ENCODE assay signal across 23 cellular contexts in the genomic region with DNA sequence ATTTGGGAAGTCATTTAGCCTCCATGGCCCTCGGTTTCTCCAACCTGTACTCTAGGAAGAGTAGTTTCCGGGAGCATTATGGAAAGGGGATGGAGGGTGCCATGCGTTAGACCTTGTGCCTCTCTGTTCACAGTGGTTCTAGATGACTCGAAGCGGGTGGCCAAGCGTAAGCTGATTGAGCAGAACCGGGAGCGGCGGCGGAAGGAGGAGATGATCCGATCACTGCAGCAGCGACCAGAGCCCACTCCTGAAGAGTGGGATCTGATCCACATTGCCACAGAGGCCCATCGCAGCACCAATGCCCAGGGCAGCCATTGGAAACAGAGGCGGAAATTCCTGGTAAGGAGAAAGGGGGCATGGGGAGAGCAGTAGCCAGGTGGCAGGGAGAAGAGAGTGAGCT.
"Had no signal": no experiment of that assay in that cellular context is flagged by ENCODE, and none has a peak within 500 bp of the region (broad histone marks: within the 10 kb centered on the region; RNA-seq: fewer than 3 reads in every experiment).

No MANE protein-coding gene starts in this region.

- ATAC-seq: activated T-cell treated with anti-CD3 and anti-CD28 coated beads, Interleukin-2, amount 50 U/mL, for 72 hours; T-helper 17 cell; WTC11 had no signal

- H3K9me3 ChIP-seq: Peyer's patch had no signal

- H3K27ac Mint-ChIP-seq: activated CD4-positive, alpha-beta memory T cell treated with anti-CD3 and anti-CD28 coated beads for 36 hours; activated CD4-positive, alpha-beta T cell treated with anti-CD3 and anti-CD28 coated beads, Interleukin-2, amount 10 ng/mL, durations not matched to agents 24 days and 14 days; activated naive CD8-positive, alpha-beta T cell treated with anti-CD3 and anti-CD28 coated beads for 36 hours; activated T-cell treated with anti-CD3 and anti-CD28 coated beads, Interleukin-2, amount 50 U/mL, for 72 hours; activated T-helper 2 cell treated with anti-CD3 and anti-CD28 coated beads, Interferon-gamma antibody, Interleukin-2, Interleukin-4, amounts not matched to agents 10 μg/mL and 5 μg/mL and 100 μg/mL, durations not matched to agents 14 hours and 24 hours and 36 hours; WTC11 had no signal

- H3K4me1 ChIP-seq: Peyer's patch had no signal

- H3K9me3 Mint-ChIP-seq: activated CD4-positive, alpha-beta memory T cell treated with anti-CD3 and anti-CD28 coated beads for 36 hours; activated CD4-positive, alpha-beta T cell treated with anti-CD3 and anti-CD28 coated beads, Interleukin-2, amount 10 ng/mL, durations not matched to agents 24 days and 14 days; activated naive CD4-positive, alpha-beta T cell treated with anti-CD3 and anti-CD28 coated beads, Interleukin-2, amount 10 ng/mL, durations not matched to agents 7 days and 5 days; activated naive CD8-positive, alpha-beta T cell treated with anti-CD3 and anti-CD28 coated beads for 36 hours; activated T-cell treated with anti-CD3 and anti-CD28 coated beads, Interleukin-2, amount 50 U/mL, for 72 hours; activated T-helper 2 cell treated with anti-CD3 and anti-CD28 coated beads, Interferon-gamma antibody, Interleukin-2, Interleukin-4, amounts not matched to agents 10 μg/mL and 5 μg/mL and 100 μg/mL, durations not matched to agents 14 hours and 24 hours and 36 hours; IgD-negative memory B cell; WTC11 had no signal

- H3K4me1 Mint-ChIP-seq: activated naive CD4-positive, alpha-beta T cell treated with anti-CD3 and anti-CD28 coated beads, Interleukin-2, amount 10 ng/mL, durations not matched to agents 7 days and 5 days; activated naive CD8-positive, alpha-beta T cell treated with anti-CD3 and anti-CD28 coated beads for 36 hours had no signal

- H3K27ac ChIP-seq: Peyer's patch had no signal

- H3K4me3 Mint-ChIP-seq: activated CD4-positive, alpha-beta memory T cell treated with anti-CD3 and anti-CD28 coated beads for 36 hours; activated CD4-positive, alpha-beta T cell treated with anti-CD3 and anti-CD28 coated beads, Interleukin-2, amount 10 ng/mL, durations not matched to agents 24 days and 14 days; activated naive CD4-positive, alpha-beta T cell treated with anti-CD3 and anti-CD28 coated beads, Interleukin-2, amount 10 ng/mL, durations not matched to agents 7 days and 5 days; activated naive CD8-positive, alpha-beta T cell treated with anti-CD3 and anti-CD28 coated beads for 36 hours; activated T-cell treated with anti-CD3 and anti-CD28 coated beads, Interleukin-2, amount 50 U/mL, for 72 hours; IgD-negative memory B cell; T-helper 17 cell; WTC11 had no signal

- H3K4me3 ChIP-seq: Peyer's patch had no signal

- H3K27me3 Mint-ChIP-seq: activated CD4-positive, alpha-beta memory T cell treated with anti-CD3 and anti-CD28 coated beads for 36 hours; activated CD4-positive, alpha-beta T cell treated with anti-CD3 and anti-CD28 coated beads, Interleukin-2, amount 10 ng/mL, durations not matched to agents 24 days and 14 days; activated naive CD4-positive, alpha-beta T cell treated with anti-CD3 and anti-CD28 coated beads, Interleukin-2, amount 10 ng/mL, durations not matched to agents 7 days and 5 days; activated naive CD8-positive, alpha-beta T cell treated with anti-CD3 and anti-CD28 coated beads for 36 hours; T-helper 17 cell had no signal

- DNase-seq: activated CD4-positive, alpha-beta memory T cell treated with anti-CD3 and anti-CD28 coated beads for 36 hours; activated CD4-positive, alpha-beta T cell treated with anti-CD3 and anti-CD28 coated beads, Interleukin-2, amount 10 ng/mL, durations not matched to agents 24 days and 14 days; activated CD4-positive, CD25-positive, alpha-beta regulatory T cell treated with anti-CD3 and anti-CD28 coated beads, Interleukin-2, amount 50 U/mL, for 72 hours; activated CD8-positive, alpha-beta memory T cell treated with anti-CD3 and anti-CD28 coated beads for 24 hours; activated gamma-delta T cell treated with Interleukin-2 at 50 U/mL for 16 hours; activated naive CD4-positive, alpha-beta T cell treated with anti-CD3 and anti-CD28 coated beads, Interleukin-2, amount 10 ng/mL, durations not matched to agents 7 days and 5 days; activated naive CD8-positive, alpha-beta T cell treated with anti-CD3 and anti-CD28 coated beads for 36 hours; activated T-cell treated with anti-CD3 and anti-CD28 coated beads, Interleukin-2, amount 50 U/mL, for 72 hours; KG1; NCI-H1092; NCI-H1417; NCI-H1694; NCI-H2029 treated with DMSO at 0.1 percent for 48 hours; NCI-H510A treated with DMSO at 0.1 percent for 48 hours; NCI-H69; NK-92 treated with Interleukin-12 subunit alpha and Interleukin-12 subunit beta, amount 100 ng/mL, for 24 hours; Peyer's patch; SHP77 treated with DMSO at 0.1 percent for 48 hours; T-helper 17 cell; T-helper 9 cell had no signal

- H3K27me3 ChIP-seq: Peyer's patch had no signal
